Comparison of ENCODE assay signal across 8 cellular contexts in the genomic region with DNA sequence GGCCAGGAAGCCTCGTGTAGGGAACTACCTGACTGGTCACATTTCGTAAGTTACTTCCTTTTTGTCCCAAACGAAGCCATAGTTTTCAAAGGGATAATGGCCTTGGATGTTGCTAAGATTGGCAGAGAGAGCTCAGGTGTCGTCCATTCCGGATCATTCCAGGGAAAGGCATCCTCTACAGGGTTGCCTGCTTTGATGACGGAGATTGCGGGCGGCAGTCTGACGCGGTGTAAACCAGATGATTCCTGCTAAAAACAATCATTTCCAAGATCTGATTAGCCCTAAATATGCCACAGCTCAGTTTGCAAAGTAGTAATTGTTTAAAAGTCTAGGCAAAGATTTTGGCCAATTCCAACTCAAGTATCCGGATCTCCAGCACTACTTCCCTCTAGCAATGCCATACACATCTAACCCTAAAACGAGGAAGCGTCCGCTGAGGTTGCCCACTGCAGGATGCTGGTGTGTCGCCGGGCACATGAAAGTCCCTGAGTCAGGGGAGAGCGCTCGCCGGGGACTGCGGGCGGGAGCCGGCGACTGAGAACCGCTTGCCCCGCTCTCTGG. TPM values are rescaled to one million over a fixed set of nuclear protein-coding genes. Genes with fewer than 3 reads are reported as not detected.
DNase-seq lines count a peak whose midpoint lies in the region; ATAC-seq, FAIRE-seq and TF ChIP-seq lines count a peak whose summit lies in the region.

No MANE protein-coding gene starts in this region.

- H3K4me1 ChIP-seq in iPS-15b (ENCODE audit: control insufficient read depth, insufficient read depth, low read length) = peaks cover 4% of the 10 kb centered on the region

- no peak for DNase-seq in CD4-positive, alpha-beta T cell
- DNase-seq in activated CD4-positive, alpha-beta memory T cell treated with anti-CD3 and anti-CD28 coated beads for 36 hours = no peak
- DNase-seq in stimulated activated naive B cell treated with anti-CD40 and anti-IgM and Interleukin-4, amounts not matched to agents 10 μg/mL and 1 μg/mL and 100 μg/mL, for 72 hours = no peak
- no peak for DNase-seq in RCC 7860 (ENCODE audit: low spot score)

- no peaks in the 10 kb centered on the region for H3K36me3 ChIP-seq in iPS-15b (ENCODE audit: control insufficient read depth, insufficient read depth, low read length)

- CTCF ChIA-PET in CD4-positive, alpha-beta T cell (lab: Charles Lee) = interaction anchor here (0.9 to 3.8 kb wide), 9 partner anchors 12 to 141 kb away, joined by 3 to 21 read pairs (median 8); no protein-coding TSS in a partner anchor
- CTCF ChIA-PET in activated CD4-positive, alpha-beta memory T cell treated with anti-CD3 and anti-CD28 coated beads for 36 hours (lab: Charles Lee) = interaction anchor here (0.7 to 5.0 kb wide), 14 partner anchors 11 to 470 kb away, joined by 3 to 37 read pairs (median 4); no protein-coding TSS in a partner anchor

- no peak for ATAC-seq in CD4-positive, alpha-beta T cell (ENCODE audit: poor library complexity)
- peak; percentile 49 for ATAC-seq in HG03439 (IDR thresholded peaks at IDR 0.05; ENCODE audit: unreplicated experiment)
- no peak for ATAC-seq in stimulated activated naive B cell treated with anti-CD40 and anti-IgM and Interleukin-4, amounts not matched to agents 10 μg/mL and 1 μg/mL and 100 μg/mL, for 72 hours (replicated peaks)
- no peak for ATAC-seq in HG03025 (IDR thresholded peaks at IDR 0.05; ENCODE audit: low FRiP score, unreplicated experiment)
- no peak for ATAC-seq in HG03460 (IDR thresholded peaks at IDR 0.05; ENCODE audit: unreplicated experiment)

- no peaks in the 10 kb centered on the region for H3K27me3 ChIP-seq in CD4-positive, alpha-beta T cell (ENCODE audit: control insufficient read depth, insufficient read depth, low read length)
- H3K27me3 ChIP-seq in iPS-15b (ENCODE audit: control insufficient read depth, insufficient read depth, low read length) = no peaks in the 10 kb centered on the region

- H3K4me1 Mint-ChIP-seq in CD4-positive, alpha-beta T cell (ENCODE audit: low read depth) = peaks cover 65% of the 10 kb centered on the region
- H3K4me1 Mint-ChIP-seq in activated CD4-positive, alpha-beta memory T cell treated with anti-CD3 and anti-CD28 coated beads for 36 hours (ENCODE audit: low read depth) = peaks cover 59% of the 10 kb centered on the region
- H3K4me1 Mint-ChIP-seq in stimulated activated naive B cell treated with anti-CD40 and anti-IgM and Interleukin-4, amounts not matched to agents 10 μg/mL and 1 μg/mL and 100 μg/mL, for 72 hours = peaks cover 47 to 73% of the 10 kb centered on the region in 2 donors

- H3K9ac ChIP-seq in iPS-15b (ENCODE audit: low read depth, low read length) = peak overlapping the region; percentile 80

- peaks cover 26% of the 10 kb centered on the region for H3K36me3 Mint-ChIP-seq in CD4-positive, alpha-beta T cell (ENCODE audit: low read depth)
- H3K36me3 Mint-ChIP-seq in activated CD4-positive, alpha-beta memory T cell treated with anti-CD3 and anti-CD28 coated beads for 36 hours = peaks cover 15% of the 10 kb centered on the region
- H3K36me3 Mint-ChIP-seq in stimulated activated naive B cell treated with anti-CD40 and anti-IgM and Interleukin-4, amounts not matched to agents 10 μg/mL and 1 μg/mL and 100 μg/mL, for 72 hours = peaks cover 16 to 19% of the 10 kb centered on the region in 2 donors

- peak overlapping the region; percentile 78 for H3K4me3 ChIP-seq in iPS-15b (ENCODE audit: low read depth, low read length)

- H3K27me3 Mint-ChIP-seq in CD4-positive, alpha-beta T cell = no peaks in the 10 kb centered on the region
- no peaks in the 10 kb centered on the region for H3K27me3 Mint-ChIP-seq in activated CD4-positive, alpha-beta memory T cell treated with anti-CD3 and anti-CD28 coated beads for 36 hours
- no peaks in the 10 kb centered on the region for H3K27me3 Mint-ChIP-seq in stimulated activated naive B cell treated with anti-CD40 and anti-IgM and Interleukin-4, amounts not matched to agents 10 μg/mL and 1 μg/mL and 100 μg/mL, for 72 hours

- no peak for FAIRE-seq in RCC 7860 (lab: Jason Lieb, UNC)

- no peak for TF ChIP-seq CTCF in CD4-positive, alpha-beta T cell (IDR thresholded peaks at IDR 0.05)

- intact Hi-C loops in CD4-positive, alpha-beta T cell (cut with DNase I, micrococcal nuclease) = loop anchor here (1.0 to 10.0 kb wide), 7 partner anchors 12 to 464 kb away; partner anchors contain the start of genes ALPK2 (in 1 of the 2) and SEC11C (in 1 of the 2)
- intact Hi-C loops in activated CD4-positive, alpha-beta memory T cell treated with anti-CD3 and anti-CD28 coated beads for 36 hours (cut with micrococcal nuclease) = loop anchor here (1.0 to 10.0 kb wide), 11 partner anchors 18 to 1234 kb away; partner anchors contain the start of genes LMAN1, NEDD4L and SEC11C

- H3K27ac ChIP-seq in CD4-positive, alpha-beta T cell (ENCODE audit: low read depth, low read length) = peak overlapping the region; percentile 1

- H3K27ac Mint-ChIP-seq in CD4-positive, alpha-beta T cell = peak overlapping the region; percentile 96
- H3K27ac Mint-ChIP-seq in activated CD4-positive, alpha-beta memory T cell treated with anti-CD3 and anti-CD28 coated beads for 36 hours = peak overlapping the region; percentile 83
- H3K27ac Mint-ChIP-seq in stimulated activated naive B cell treated with anti-CD40 and anti-IgM and Interleukin-4, amounts not matched to agents 10 μg/mL and 1 μg/mL and 100 μg/mL, for 72 hours = peak overlapping the region; percentile 85

- POLR2A ChIA-PET in CD4-positive, alpha-beta T cell (lab: Charles Lee) = interaction anchor here (0.6 to 7.9 kb wide), 47 partner anchors 8 to 165 kb away, joined by 3 to 270 read pairs (median 5); partner anchors contain the start of gene ALPK2
- POLR2A ChIA-PET in activated CD4-positive, alpha-beta memory T cell treated with anti-CD3 and anti-CD28 coated beads for 36 hours (lab: Charles Lee) = interaction anchor here (0.7 to 5.7 kb wide), 21 partner anchors 9 to 150 kb away, joined by 3 to 38 read pairs (median 6); no protein-coding TSS in a partner anchor

- no peaks in the 10 kb centered on the region for H3K9me3 ChIP-seq in CD4-positive, alpha-beta T cell (ENCODE audit: control insufficient read depth, low read length)
- H3K9me3 ChIP-seq in iPS-15b (ENCODE audit: control insufficient read depth, insufficient read depth, low read length) = no peaks in the 10 kb centered on the region

- no peaks in the 10 kb centered on the region for H3K9me3 Mint-ChIP-seq in CD4-positive, alpha-beta T cell
- H3K9me3 Mint-ChIP-seq in activated CD4-positive, alpha-beta memory T cell treated with anti-CD3 and anti-CD28 coated beads for 36 hours = no peaks in the 10 kb centered on the region
- H3K9me3 Mint-ChIP-seq in stimulated activated naive B cell treated with anti-CD40 and anti-IgM and Interleukin-4, amounts not matched to agents 10 μg/mL and 1 μg/mL and 100 μg/mL, for 72 hours = no peaks in the 10 kb centered on the region

- H3K4me3 Mint-ChIP-seq in CD4-positive, alpha-beta T cell = peak overlapping the region; percentile 90
- peak overlapping the region; percentile 75 for H3K4me3 Mint-ChIP-seq in activated CD4-positive, alpha-beta memory T cell treated with anti-CD3 and anti-CD28 coated beads for 36 hours
- H3K4me3 Mint-ChIP-seq in stimulated activated naive B cell treated with anti-CD40 and anti-IgM and Interleukin-4, amounts not matched to agents 10 μg/mL and 1 μg/mL and 100 μg/mL, for 72 hours = peak overlapping the region; percentile 94 to 97

RNA-seq across cellular contexts. Expression of gene MALT1, which starts 0.6 kb away (rescaled TPM):
- 10 to 100 TPM; 82.3 to 84.5 TPM for total RNA-seq in CD4-positive, alpha-beta T cell
- 10 to 100 TPM; 42.5 to 44.3 TPM for total RNA-seq in activated CD4-positive, alpha-beta memory T cell treated with anti-CD3 and anti-CD28 coated beads for 36 hours

RNA-seq across cellular contexts. Expression of gene ALPK2, which starts 41.8 kb away (rescaled TPM):
- under 1 TPM; 0.25 TPM for total RNA-seq in CD4-positive, alpha-beta T cell
- 1 to 10 TPM; 3.4 to 3.6 TPM for total RNA-seq in activated CD4-positive, alpha-beta memory T cell treated with anti-CD3 and anti-CD28 coated beads for 36 hours
